17 cellular contexts compared by ENCODE assay signal in the genomic region with DNA sequence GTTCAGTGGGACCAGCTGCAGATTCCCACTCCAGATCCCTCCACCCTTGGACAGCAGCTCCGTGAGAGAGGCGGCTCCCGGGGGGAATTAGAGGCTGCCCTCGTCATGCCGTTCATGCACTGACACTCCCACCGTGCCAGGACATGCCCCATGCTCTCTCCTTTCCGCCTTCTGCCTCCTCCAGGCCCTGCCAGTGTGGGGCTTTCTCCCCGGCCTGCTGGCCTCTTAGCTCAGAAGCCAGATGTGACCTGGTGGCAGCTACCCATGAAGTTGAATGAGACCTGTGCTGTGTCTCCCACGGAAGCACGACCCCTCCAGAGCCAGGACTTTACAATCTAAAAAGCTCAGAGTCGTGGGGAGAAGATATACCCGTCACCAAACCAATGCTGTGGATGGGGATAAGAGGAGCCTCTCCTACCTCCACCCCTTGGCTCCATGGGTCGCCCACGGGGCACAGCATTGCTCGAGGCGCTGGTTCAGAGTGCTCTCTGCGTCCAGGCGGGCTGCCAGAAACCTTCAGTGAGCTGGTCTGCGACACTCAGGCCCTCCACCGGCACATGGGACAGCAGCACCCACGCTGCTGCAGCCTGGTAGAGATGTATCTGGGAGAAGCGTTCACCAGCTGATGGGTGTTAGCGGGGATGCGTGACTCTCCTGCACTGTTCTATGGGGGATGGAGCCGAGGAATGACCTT.
DNase-seq lines count a peak whose midpoint lies in the region; ATAC-seq and TF ChIP-seq lines count a peak whose summit lies in the region.
"Had no signal": no experiment of that assay in that cellular context is flagged by ENCODE, and none has a peak within 500 bp of the region (broad histone marks: within the 10 kb centered on the region; RNA-seq: fewer than 3 reads in every experiment).

No MANE protein-coding gene starts in this region.

- H3K27me3 ChIP-seq in left ventricle myocardium inferior (ENCODE audit: low read depth): peaks cover 22% of the 10 kb centered on the region
- H3K27me3 ChIP-seq in right cardiac atrium (ENCODE audit: control insufficient read depth, insufficient read depth): no peaks in the 10 kb centered on the region
- H3K27me3 ChIP-seq in endodermal cell (ENCODE audit: control insufficient read depth, insufficient read depth, low read length, poor library complexity, severe bottlenecking): no peaks in the 10 kb centered on the region
- H3K27me3 ChIP-seq: BLaER1 had no signal

- no peaks in the 10 kb centered on the region for H3K27me3 Mint-ChIP-seq in endodermal cell (ENCODE audit: insufficient read depth)

- H3K4me1 ChIP-seq in left ventricle myocardium inferior (peaks cover 9% of the 10 kb centered on the region), right cardiac atrium (ENCODE audit: control insufficient read depth, insufficient read depth, low read length) (no peaks in the 10 kb centered on the region), endodermal cell (ENCODE audit: control insufficient read depth, insufficient read depth, low read length) (no peaks in the 10 kb centered on the region)
- H3K4me1 ChIP-seq: BLaER1 had no signal

- no peak overlapping the region for H3K4me3 ChIP-seq in left ventricle myocardium inferior
- no peak overlapping the region for H3K4me3 ChIP-seq in right cardiac atrium (ENCODE audit: low read length)
- no peak overlapping the region for H3K4me3 ChIP-seq in endodermal cell (ENCODE audit: low read length)
- H3K4me3 ChIP-seq: BLaER1, GM12878, GM23338, K562, SJCRH30 had no signal

- intact Hi-C loops in left ventricle myocardium inferior (cut with micrococcal nuclease) (no loop called here), right cardiac atrium (cut with DNase I) (no loop called here), posterior vena cava (cut with DNase I) (no loop called here)

- DNase-seq in left ventricle myocardium inferior: peak; percentile 36
- DNase-seq in right cardiac atrium: no peak
- DNase-seq in HPDE6-E6E7 (ENCODE audit: extremely low spot score): peak; percentile 34
- DNase-seq in endodermal cell: peak; percentile 28
- peak; percentile 65 for DNase-seq in posterior vena cava (ENCODE audit: low spot score)
- DNase-seq: CD8-positive, alpha-beta memory T cell; DMS53; NCI-H510A; NCI-H82; SJCRH30 had no signal

- no peak overlapping the region for H3K4me3 Mint-ChIP-seq in endodermal cell
- H3K4me3 Mint-ChIP-seq: CD8-positive, alpha-beta memory T cell; GM23338 had no signal

- TF ChIP-seq CTCF in left ventricle myocardium inferior (IDR thresholded peaks at IDR 0.05; ENCODE audit: borderline replicate concordance) (no peak), endodermal cell (conservative IDR thresholded peaks at IDR 0.05) (no peak)

- H3K36me3 ChIP-seq in left ventricle myocardium inferior (no peaks in the 10 kb centered on the region), endodermal cell (ENCODE audit: control insufficient read depth, insufficient read depth, low read length) (no peaks in the 10 kb centered on the region)
- H3K36me3 ChIP-seq: BLaER1, SJCRH30 had no signal

- H3K9me3 ChIP-seq in left ventricle myocardium inferior (replicated peaks) (no peaks in the 10 kb centered on the region), right cardiac atrium (ENCODE audit: control insufficient read depth, low read length) (no peaks in the 10 kb centered on the region), endodermal cell (ENCODE audit: control insufficient read depth, low read length) (no peaks in the 10 kb centered on the region)
- H3K9me3 ChIP-seq: BLaER1, SJCRH30 had no signal

- ATAC-seq in right cardiac atrium: no peak
- no peak for ATAC-seq in GM18867 (IDR thresholded peaks at IDR 0.05; ENCODE audit: unreplicated experiment)
- ATAC-seq in HG03175 (IDR thresholded peaks at IDR 0.05; ENCODE audit: unreplicated experiment): no peak
- ATAC-seq: GM12878, GM23338, K562 had no signal

- no peaks in the 10 kb centered on the region for H3K9me3 Mint-ChIP-seq in endodermal cell
- H3K9me3 Mint-ChIP-seq: CD8-positive, alpha-beta memory T cell; GM23338 had no signal

- no peaks in the 10 kb centered on the region for H3K36me3 Mint-ChIP-seq in endodermal cell (ENCODE audit: low read depth)
- H3K36me3 Mint-ChIP-seq: CD8-positive, alpha-beta memory T cell had no signal

- H3K9ac ChIP-seq in endodermal cell (ENCODE audit: extremely low read depth, low read length, poor library complexity, severe bottlenecking): no peak overlapping the region
- H3K9ac ChIP-seq: BLaER1 had no signal

- H3K27ac Mint-ChIP-seq in endodermal cell: no peak overlapping the region
- H3K27ac Mint-ChIP-seq: CD8-positive, alpha-beta memory T cell; GM23338 had no signal

- peaks cover 6% of the 10 kb centered on the region for H3K4me1 Mint-ChIP-seq in endodermal cell
- H3K4me1 Mint-ChIP-seq: CD8-positive, alpha-beta memory T cell had no signal

- 73% methylated on average over 25 of the region's 25 CpGs for WGBS in right cardiac atrium
- 94 to 95% methylated on average over 17 to 25 of the region's 25 CpGs for WGBS in endodermal cell (ENCODE audit: insufficient coverage in 1 of 2, insufficient read length in 1 of 2), 2 experiments

- H3K27ac ChIP-seq in left ventricle myocardium inferior (replicated peaks) (no peak overlapping the region), right cardiac atrium (ENCODE audit: low read length) (no peak overlapping the region), endodermal cell (ENCODE audit: low read depth, low read length) (no peak overlapping the region)
- H3K27ac ChIP-seq: BLaER1, HL-60, SJCRH30 had no signal

Comparison
In these comparisons a context has a peak if more than half of its experiments do, and no peak if none do; other contexts are left out.
1. DNase-seq: peak in left ventricle myocardium inferior (single experiment), HPDE6-E6E7 (single experiment), endodermal cell (single experiment) and posterior vena cava (single experiment); none in right cardiac atrium (0 of 3).